ENCODE assay signal across 13 cellular contexts in genomic region chr2:234438322-234438977, GRCh38. TPM values are rescaled to one million over a fixed set of nuclear protein-coding genes. Genes with fewer than 3 reads are reported as not detected.
DNase-seq lines count a peak whose midpoint lies in the region; ATAC-seq and TF ChIP-seq lines count a peak whose summit lies in the region.
"Had no signal": no experiment of that assay in that cellular context is flagged by ENCODE, and none has a peak within 500 bp of the region (broad histone marks: within the 10 kb centered on the region; RNA-seq: fewer than 3 reads in every experiment).

No MANE protein-coding gene starts in this region.

- peak overlapping the region; percentile 69 for H3K27ac ChIP-seq in CD4-positive, CD25-positive, alpha-beta regulatory T cell (ENCODE audit: insufficient read depth, low read length, poor library complexity, severe bottlenecking)
- H3K27ac ChIP-seq in ovary = no peak overlapping the region
- H3K27ac ChIP-seq: psoas muscle, testis had no signal

- DNase-seq in NCI-H2107 treated with DMSO at 0.1 percent for 48 hours (lab: John Stamatoyannopoulos, UW; ENCODE audit: unreplicated experiment) (peak; percentile 61), NCI-H2107 (lab: John Stamatoyannopoulos, UW) (no peak), naive B cell (no peak), ovary (no peak)
- DNase-seq in CD4-positive, CD25-positive, alpha-beta regulatory T cell = no peak
- no peak for DNase-seq in activated CD8-positive, alpha-beta T cell treated with anti-CD3 and anti-CD28 coated beads, Interleukin-2, amount 10 ng/mL, durations not matched to agents 7 days and 5 days
- DNase-seq: NCI-H510A treated with DMSO at 0.1 percent for 48 hours, psoas muscle, testis had no signal

- CTCF ChIA-PET in activated CD8-positive, alpha-beta T cell treated with anti-CD3 and anti-CD28 coated beads, Interleukin-2, amount 10 ng/mL, durations not matched to agents 7 days and 5 days (lab: Charles Lee) = interaction anchor here (1.0 to 2.0 kb wide), 4 partner anchors 10 to 149 kb away, joined by 3 to 6 read pairs (median 4); no protein-coding TSS in a partner anchor

- H3K27me3 ChIP-seq in CD4-positive, CD25-positive, alpha-beta regulatory T cell (ENCODE audit: control insufficient read depth, insufficient read depth, low read length) = no peaks in the 10 kb centered on the region
- H3K27me3 ChIP-seq in ovary = no peaks in the 10 kb centered on the region
- H3K27me3 ChIP-seq: heart right ventricle, testis had no signal

- POLR2A ChIA-PET in activated CD8-positive, alpha-beta T cell treated with anti-CD3 and anti-CD28 coated beads, Interleukin-2, amount 10 ng/mL, durations not matched to agents 7 days and 5 days (lab: Charles Lee) = interaction anchor here (1.0 to 1.1 kb wide), 3 partner anchors 8 to 12 kb away, joined by 3 to 4 read pairs (median 3); no protein-coding TSS in a partner anchor

- no peak overlapping the region for H3K4me3 ChIP-seq in CD4-positive, CD25-positive, alpha-beta regulatory T cell (ENCODE audit: low read depth, low read length)
- H3K4me3 ChIP-seq in ovary = no peak overlapping the region
- H3K4me3 ChIP-seq: heart right ventricle, psoas muscle, testis had no signal

- peaks cover 51 to 90% (median 60%) of the 10 kb centered on the region in 4 donors for H3K4me1 Mint-ChIP-seq in CD4-positive, CD25-positive, alpha-beta regulatory T cell
- peaks cover 71% of the 10 kb centered on the region for H3K4me1 Mint-ChIP-seq in activated CD8-positive, alpha-beta T cell treated with anti-CD3 and anti-CD28 coated beads, Interleukin-2, amount 10 ng/mL, durations not matched to agents 7 days and 5 days (ENCODE audit: low read depth)
- H3K4me1 Mint-ChIP-seq in naive B cell = peaks cover 58 to 83% (median 82%) of the 10 kb centered on the region in 3 donors

- peak in 1 of 2 donors; percentile 52 for ATAC-seq in CD4-positive, CD25-positive, alpha-beta regulatory T cell (ENCODE audit: low read depth in 2 of 2)
- ATAC-seq in activated CD8-positive, alpha-beta T cell treated with anti-CD3 and anti-CD28 coated beads, Interleukin-2, amount 10 ng/mL, durations not matched to agents 7 days and 5 days = peak; percentile 45
- ATAC-seq in naive B cell (ENCODE audit: low read depth in 2 of 2) (peak; percentile 65 to 70), GM18907 (IDR thresholded peaks at IDR 0.05; ENCODE audit: unreplicated experiment) (no peak), HG03159 (IDR thresholded peaks at IDR 0.05; ENCODE audit: unreplicated experiment) (no peak)
- ATAC-seq: Panc1 had no signal

- no peak for TF ChIP-seq POLR2A in ovary (IDR thresholded peaks at IDR 0.05)

- no peak for TF ChIP-seq EP300 in ovary (IDR thresholded peaks at IDR 0.05)

- H3K4me3 Mint-ChIP-seq in CD4-positive, CD25-positive, alpha-beta regulatory T cell = peak overlapping the region; percentile 24 to 78 (median 68)
- H3K4me3 Mint-ChIP-seq in activated CD8-positive, alpha-beta T cell treated with anti-CD3 and anti-CD28 coated beads, Interleukin-2, amount 10 ng/mL, durations not matched to agents 7 days and 5 days = peak overlapping the region; percentile 13
- H3K4me3 Mint-ChIP-seq in naive B cell = peak overlapping the region; percentile 1 to 84 (median 76)

- H3K27ac Mint-ChIP-seq in CD4-positive, CD25-positive, alpha-beta regulatory T cell = peak overlapping the region; percentile 92 to 93 (median 93)
- H3K27ac Mint-ChIP-seq in activated CD8-positive, alpha-beta T cell treated with anti-CD3 and anti-CD28 coated beads, Interleukin-2, amount 10 ng/mL, durations not matched to agents 7 days and 5 days = peak overlapping the region; percentile 31
- peak overlapping the region; percentile 89 to 94 (median 92) for H3K27ac Mint-ChIP-seq in naive B cell

- H3K9me3 ChIP-seq in CD4-positive, CD25-positive, alpha-beta regulatory T cell (ENCODE audit: control insufficient read depth in 2 of 2, low read length in 2 of 2) = no peaks in the 10 kb centered on the region
- H3K9me3 ChIP-seq in ovary = no peaks in the 10 kb centered on the region
- H3K9me3 ChIP-seq: heart right ventricle, psoas muscle, testis had no signal

- H3K36me3 ChIP-seq in CD4-positive, CD25-positive, alpha-beta regulatory T cell (ENCODE audit: control insufficient read depth, insufficient read depth, low read length) = no peaks in the 10 kb centered on the region
- no peaks in the 10 kb centered on the region for H3K36me3 ChIP-seq in ovary
- H3K36me3 ChIP-seq: heart right ventricle had no signal

- H3K4me1 ChIP-seq in CD4-positive, CD25-positive, alpha-beta regulatory T cell (ENCODE audit: control insufficient read depth, insufficient read depth, low read length, poor library complexity, severe bottlenecking) = peaks cover 54% of the 10 kb centered on the region
- H3K4me1 ChIP-seq in ovary (ENCODE audit: insufficient read depth) = no peaks in the 10 kb centered on the region
- H3K4me1 ChIP-seq: psoas muscle, testis had no signal

- no peaks in the 10 kb centered on the region for H3K9me3 Mint-ChIP-seq in CD4-positive, CD25-positive, alpha-beta regulatory T cell
- H3K9me3 Mint-ChIP-seq in activated CD8-positive, alpha-beta T cell treated with anti-CD3 and anti-CD28 coated beads, Interleukin-2, amount 10 ng/mL, durations not matched to agents 7 days and 5 days (ENCODE audit: insufficient read depth) = no peaks in the 10 kb centered on the region
- peaks cover 0 to 5% (median 4%) of the 10 kb centered on the region in 7 donors for H3K9me3 Mint-ChIP-seq in naive B cell

- intact Hi-C loops in ovary (cut with DNase I) = no loop called here

- H3K36me3 Mint-ChIP-seq in CD4-positive, CD25-positive, alpha-beta regulatory T cell = peaks cover 15% of the 10 kb centered on the region
- peaks cover 4% of the 10 kb centered on the region for H3K36me3 Mint-ChIP-seq in activated CD8-positive, alpha-beta T cell treated with anti-CD3 and anti-CD28 coated beads, Interleukin-2, amount 10 ng/mL, durations not matched to agents 7 days and 5 days (ENCODE audit: low read depth)
- H3K36me3 Mint-ChIP-seq in naive B cell = peaks cover 4 to 7% of the 10 kb centered on the region in 2 donors

- WGBS in ovary, 3 donors = 56 to 64% (median 62%) methylated on average over 12 to 13 of the region's 13 CpGs

- no peak for TF ChIP-seq CTCF in ovary (IDR thresholded peaks at IDR 0.05)

- no peaks in the 10 kb centered on the region for H3K27me3 Mint-ChIP-seq in CD4-positive, CD25-positive, alpha-beta regulatory T cell
- no peaks in the 10 kb centered on the region for H3K27me3 Mint-ChIP-seq in activated CD8-positive, alpha-beta T cell treated with anti-CD3 and anti-CD28 coated beads, Interleukin-2, amount 10 ng/mL, durations not matched to agents 7 days and 5 days (ENCODE audit: low read depth)
- no peaks in the 10 kb centered on the region for H3K27me3 Mint-ChIP-seq in naive B cell

RNA-seq across cellular contexts. Expression of gene ARL4C, which starts 58.4 kb away (rescaled TPM):
- 407 TPM for total RNA-seq in CD4-positive, CD25-positive, alpha-beta regulatory T cell
- 100 to 1,000 TPM; 103 to 176 (median 129) TPM for polyA plus RNA-seq in CD4-positive, CD25-positive, alpha-beta regulatory T cell
- total RNA-seq in activated CD8-positive, alpha-beta T cell treated with anti-CD3 and anti-CD28 coated beads, Interleukin-2, amount 10 ng/mL, durations not matched to agents 7 days and 5 days = 100 to 1,000 TPM; 123 to 126 TPM
- polyA plus RNA-seq in naive B cell (ENCODE audit: low read depth in 6 of 6) (10 to 100 TPM; 18.2 to 37.1 (median 28.5) TPM), ovary (1 to 10 TPM; 2.2 to 7.5 TPM)
- total RNA-seq in ovary = 10 to 100 TPM in 1 of 7 donors, 1 to 10 TPM in 5, under 1 TPM in 1; 0.94 to 18.3 (median 5.1) TPM

Comparison
In these comparisons a context has a peak if more than half of its experiments do, and no peak if none do; other contexts are left out.
1. ATAC-seq: peak in activated CD8-positive, alpha-beta T cell treated with anti-CD3 and anti-CD28 coated beads, Interleukin-2, amount 10 ng/mL, durations not matched to agents 7 days and 5 days (single experiment) and naive B cell (2 of 2); none in GM18907 (single experiment) and HG03159 (single experiment).
2. H3K27ac Mint-ChIP-seq: peak in every context shown above with its lines; median percentile 93 in CD4-positive, CD25-positive, alpha-beta regulatory T cell; 92 in naive B cell; 31 in activated CD8-positive, alpha-beta T cell treated with anti-CD3 and anti-CD28 coated beads, Interleukin-2, amount 10 ng/mL, durations not matched to agents 7 days and 5 days.
3. H3K4me3 Mint-ChIP-seq: peak in every context shown above with its lines; median percentile 76 in naive B cell; 68 in CD4-positive, CD25-positive, alpha-beta regulatory T cell; 13 in activated CD8-positive, alpha-beta T cell treated with anti-CD3 and anti-CD28 coated beads, Interleukin-2, amount 10 ng/mL, durations not matched to agents 7 days and 5 days.
4. RNA of gene ARL4C, which starts 58.4 kb away (total RNA-seq): 407 TPM in CD4-positive, CD25-positive, alpha-beta regulatory T cell (single experiment) and 123 to 126 TPM in activated CD8-positive, alpha-beta T cell treated with anti-CD3 and anti-CD28 coated beads, Interleukin-2, amount 10 ng/mL, durations not matched to agents 7 days and 5 days; 0.94 to 18.3 TPM in ovary; every median in the first group is over 4 times any median in the second.